32 cellular contexts compared by ENCODE assay signal in genomic region chr2:109595644-109596043, GRCh38. TPM values are rescaled to one million over a fixed set of nuclear protein-coding genes. Genes with fewer than 3 reads are reported as not detected.
"Had no signal": no experiment of that assay in that cellular context is flagged by ENCODE, and none has a peak within 500 bp of the region (broad histone marks: within the 10 kb centered on the region; RNA-seq: fewer than 3 reads in every experiment).

No MANE protein-coding gene starts in this region.

- H3K36me3 Mint-ChIP-seq: activated CD4-positive, alpha-beta memory T cell treated with anti-CD3 and anti-CD28 coated beads for 36 hours; activated CD8-positive, alpha-beta memory T cell treated with anti-CD3 and anti-CD28 coated beads, Interleukin-2, amount 10 ng/mL, durations not matched to agents 7 days and 5 days; activated naive CD4-positive, alpha-beta T cell treated with anti-CD3 and anti-CD28 coated beads, Interleukin-2, amount 10 ng/mL, durations not matched to agents 7 days and 5 days; activated naive CD8-positive, alpha-beta T cell had no signal

- H3K27ac Mint-ChIP-seq: activated B cell treated with CpG ODN at 0.5 μM for 24 hours; activated CD4-positive, alpha-beta memory T cell treated with anti-CD3 and anti-CD28 coated beads for 36 hours; activated CD8-positive, alpha-beta memory T cell treated with anti-CD3 and anti-CD28 coated beads, Interleukin-2, amount 10 ng/mL, durations not matched to agents 7 days and 5 days; activated naive CD4-positive, alpha-beta T cell treated with anti-CD3 and anti-CD28 coated beads, Interleukin-2, amount 10 ng/mL, durations not matched to agents 7 days and 5 days; activated naive CD8-positive, alpha-beta T cell; activated naive CD8-positive, alpha-beta T cell treated with anti-CD3 and anti-CD28 coated beads, Interleukin-2, amount 50 U/mL, for 24 hours; T-helper 1 cell treated with Interleukin-12 subunit alpha and Interleukin-12 subunit beta and Interleukin-4 antibody, amounts not matched to agents 30 μg/mL and 1 μg/mL, for 36 hours had no signal

- H3K4me3 ChIP-seq: cardiac muscle cell had no signal

- H3K9me3 Mint-ChIP-seq: activated B cell treated with CpG ODN at 0.5 μM for 24 hours; activated CD4-positive, alpha-beta memory T cell treated with anti-CD3 and anti-CD28 coated beads for 36 hours; activated naive CD4-positive, alpha-beta T cell treated with anti-CD3 and anti-CD28 coated beads, Interleukin-2, amount 10 ng/mL, durations not matched to agents 7 days and 5 days; activated naive CD8-positive, alpha-beta T cell treated with anti-CD3 and anti-CD28 coated beads, Interleukin-2, amount 50 U/mL, for 24 hours; central memory CD8-positive, alpha-beta T cell; T-helper 1 cell treated with Interleukin-12 subunit alpha and Interleukin-12 subunit beta and Interleukin-4 antibody, amounts not matched to agents 30 μg/mL and 1 μg/mL, for 36 hours had no signal

- ATAC-seq: activated CD8-positive, alpha-beta memory T cell treated with anti-CD3 and anti-CD28 coated beads, Interleukin-2, amount 10 ng/mL, durations not matched to agents 7 days and 5 days; activated naive CD8-positive, alpha-beta T cell treated with anti-CD3 and anti-CD28 coated beads, Interleukin-2, amount 50 U/mL, for 24 hours; Panc1 had no signal

- H3K4me3 Mint-ChIP-seq: activated B cell treated with CpG ODN at 0.5 μM for 24 hours; activated CD4-positive, alpha-beta memory T cell treated with anti-CD3 and anti-CD28 coated beads for 36 hours; activated CD8-positive, alpha-beta memory T cell treated with anti-CD3 and anti-CD28 coated beads, Interleukin-2, amount 10 ng/mL, durations not matched to agents 7 days and 5 days; activated naive CD4-positive, alpha-beta T cell treated with anti-CD3 and anti-CD28 coated beads, Interleukin-2, amount 10 ng/mL, durations not matched to agents 7 days and 5 days; activated naive CD8-positive, alpha-beta T cell; activated naive CD8-positive, alpha-beta T cell treated with anti-CD3 and anti-CD28 coated beads, Interleukin-2, amount 50 U/mL, for 24 hours; central memory CD8-positive, alpha-beta T cell; T-helper 1 cell treated with Interleukin-12 subunit alpha and Interleukin-12 subunit beta and Interleukin-4 antibody, amounts not matched to agents 30 μg/mL and 1 μg/mL, for 36 hours had no signal

- DNase-seq: activated B cell treated with CpG ODN at 0.5 μM for 24 hours; activated CD4-positive, alpha-beta memory T cell treated with anti-CD3 and anti-CD28 coated beads for 36 hours; activated CD4-positive, alpha-beta T cell treated with anti-CD3 and anti-CD28 coated beads for 4 hours; activated CD4-positive, alpha-beta T cell treated with anti-CD3 and anti-CD28 coated beads, Interleukin-2, amount 50 U/mL, for 1 hour; activated CD4-positive, CD25-positive, alpha-beta regulatory T cell treated with anti-CD3 and anti-CD28 coated beads, Interleukin-2, amount 50 U/mL, for 72 hours; activated CD8-positive, alpha-beta memory T cell treated with anti-CD3 and anti-CD28 coated beads for 24 hours; activated CD8-positive, alpha-beta memory T cell treated with anti-CD3 and anti-CD28 coated beads, Interleukin-2, amount 10 ng/mL, durations not matched to agents 7 days and 5 days; activated CD8-positive, alpha-beta memory T cell treated with anti-CD3 and anti-CD28 coated beads, Interleukin-2, amount 50 U/mL, for 48 hours; activated effector memory CD4-positive, alpha-beta T cell treated with Interleukin-2 at 50 U/mL for 16 hours; activated naive CD4-positive, alpha-beta T cell treated with anti-CD3 and anti-CD28 coated beads, Interleukin-2, amount 10 ng/mL, durations not matched to agents 7 days and 5 days; activated naive CD8-positive, alpha-beta T cell treated with anti-CD3 and anti-CD28 coated beads, Interleukin-2, amount 50 U/mL, for 24 hours; activated T-cell treated with anti-CD3 and anti-CD28 coated beads, Interleukin-2, amount 50 U/mL, for 48 hours; anterior cingulate cortex; brain microvascular endothelial cell; Kasumi-1; KG1; MM.1S; MV-4-11; NCI-H1092; NCI-H1436 treated with DMSO at 0.1 percent for 48 hours; NCI-H1694 treated with DMSO at 0.1 percent for 48 hours; NCI-H2029; NCI-H345; NCI-H524 treated with DMSO at 0.1 percent for 48 hours; RPMI8226; SIG-M5 had no signal

- H3K27me3 Mint-ChIP-seq: activated B cell treated with CpG ODN at 0.5 μM for 24 hours; activated CD4-positive, alpha-beta memory T cell treated with anti-CD3 and anti-CD28 coated beads for 36 hours; activated naive CD8-positive, alpha-beta T cell had no signal

- H3K4me1 Mint-ChIP-seq: activated B cell treated with CpG ODN at 0.5 μM for 24 hours; activated CD8-positive, alpha-beta memory T cell treated with anti-CD3 and anti-CD28 coated beads, Interleukin-2, amount 10 ng/mL, durations not matched to agents 7 days and 5 days; activated naive CD4-positive, alpha-beta T cell treated with anti-CD3 and anti-CD28 coated beads, Interleukin-2, amount 10 ng/mL, durations not matched to agents 7 days and 5 days; activated naive CD8-positive, alpha-beta T cell treated with anti-CD3 and anti-CD28 coated beads, Interleukin-2, amount 50 U/mL, for 24 hours; central memory CD8-positive, alpha-beta T cell had no signal

- H3K27ac ChIP-seq: brain microvascular endothelial cell, VCaP had no signal

RNA-seq across cellular contexts. Expression of gene SOWAHC, which starts 18.5 kb away (rescaled TPM):
- total RNA-seq: activated B cell treated with CpG ODN at 0.5 μM for 24 hours had no signal
